ENCODE assay signal across 29 cellular contexts in the genomic region with DNA sequence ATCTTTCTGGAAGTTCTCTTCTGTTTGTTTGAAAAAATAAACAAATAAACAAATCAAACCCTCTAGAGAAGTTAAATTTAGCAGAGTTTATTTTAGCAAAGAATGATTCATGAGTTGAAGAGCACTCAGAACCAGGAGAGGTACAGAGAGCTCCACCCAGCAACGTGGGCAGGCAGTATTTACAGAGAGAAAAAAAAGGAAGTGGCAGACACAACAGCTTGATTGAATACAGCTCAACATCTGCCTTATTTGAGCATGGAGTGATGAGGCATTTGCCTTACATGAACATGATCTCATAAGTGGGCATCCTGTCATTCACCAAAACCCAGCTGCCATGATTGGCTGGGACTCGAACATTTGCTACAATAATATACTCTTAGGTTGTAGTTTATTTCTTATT.
DNase-seq lines count a peak whose midpoint lies in the region; ATAC-seq, FAIRE-seq and TF ChIP-seq lines count a peak whose summit lies in the region.
"Had no signal": no experiment of that assay in that cellular context is flagged by ENCODE, and none has a peak within 500 bp of the region (broad histone marks: within the 10 kb centered on the region; RNA-seq: fewer than 3 reads in every experiment).

No MANE protein-coding gene starts in this region.

- no peak overlapping the region for H3K27ac ChIP-seq in left lung
- H3K27ac ChIP-seq: ascending aorta, esophagus squamous epithelium, gastrocnemius medialis, hepatocyte, RWPE1, WERI-Rb-1 had no signal

- no peak for TF ChIP-seq POLR2A in GM12891 (IDR thresholded peaks at IDR 0.05; ENCODE audit: low read depth, low read length)

- ATAC-seq in left lung (peak; percentile 97), HG02973 (IDR thresholded peaks at IDR 0.05; ENCODE audit: unreplicated experiment) (no peak)
- no peak for ATAC-seq in activated CD4-positive, CD25-positive, alpha-beta regulatory T cell treated with anti-CD3 and anti-CD28 coated beads, Interleukin-2, amount 50 U/mL, for 24 hours
- ATAC-seq: gastrocnemius medialis, GM23338, HepG2, left colon, sciatic nerve, SK-N-SH treated with all-trans-retinoic acid at 6 μM for 48 hours had no signal

- H3K4me3 ChIP-seq in left lung = no peak overlapping the region
- H3K4me3 ChIP-seq: ascending aorta, esophagus squamous epithelium, gastrocnemius medialis, GM23338, hepatocyte had no signal

- no peak for TF ChIP-seq CTCF in left lung (IDR thresholded peaks at IDR 0.05)

- no peaks in the 10 kb centered on the region for H3K9me3 ChIP-seq in left lung
- H3K9me3 ChIP-seq: ascending aorta, esophagus squamous epithelium, gastrocnemius medialis had no signal

- H3K36me3 ChIP-seq in left lung = no peaks in the 10 kb centered on the region
- H3K36me3 ChIP-seq: ascending aorta, esophagus squamous epithelium, gastrocnemius medialis, WERI-Rb-1 had no signal

- no peak for DNase-seq in GM12891 (ENCODE audit: insufficient read length, low spot score)
- DNase-seq in NCI-H187 treated with DMSO at 0.1 percent for 48 hours (lab: John Stamatoyannopoulos, UW) = peak; percentile 51
- DNase-seq in NCI-H774 (lab: John Stamatoyannopoulos, UW) = peak; percentile 56
- no peak for DNase-seq in left lung
- DNase-seq in posterior vena cava (ENCODE audit: low spot score) = no peak
- DNase-seq: activated CD4-positive, alpha-beta T cell treated with anti-CD3 and anti-CD28 coated beads, Interleukin-2, amount 10 ng/mL, durations not matched to agents 24 days and 14 days; activated gamma-delta T cell; activated naive CD8-positive, alpha-beta T cell treated with anti-CD3 and anti-CD28 coated beads, Interleukin-2, amount 10 ng/mL, durations not matched to agents 7 days and 5 days; activated T-cell treated with anti-CD3 and anti-CD28 coated beads, Interleukin-2, amount 50 U/mL, for 1 hour; C1 segment of cervical spinal cord; esophagus squamous epithelium; gastrocnemius medialis; Kasumi-1; left colon; NCI-H1092; NCI-H2081 treated with DMSO at 0.1 percent for 48 hours; posterior cingulate gyrus; stimulated activated CD4-positive, alpha-beta T cell treated with anti-CD3 and anti-CD28 coated beads, Interleukin-12 subunit alpha, Interleukin-12 subunit beta, amount 100 ng/mL, for 4 hours; stimulated activated CD4-positive, alpha-beta T cell treated with anti-CD3 and anti-CD28 coated beads, Interleukin-4, amount 100 ng/mL, for 1 hour; WERI-Rb-1 had no signal

- FAIRE-seq in GM12891 (lab: Jason Lieb, UNC) = no peak
- FAIRE-seq: HepG2 had no signal

- no peaks in the 10 kb centered on the region for H3K27me3 ChIP-seq in left lung
- H3K27me3 ChIP-seq: ascending aorta, esophagus squamous epithelium, gastrocnemius medialis, hepatocyte had no signal

- H3K4me1 ChIP-seq in left lung = no peaks in the 10 kb centered on the region
- H3K4me1 ChIP-seq: ascending aorta, esophagus squamous epithelium, gastrocnemius medialis had no signal

- intact Hi-C loops in left lung (cut with DNase I) = no loop called here
- intact Hi-C loops in posterior vena cava (cut with DNase I) = no loop called here

TF ChIP-seq in GM12891, 5 proteins besides CTCF, POLR2A, EP300 and RAD21:
- no peak for TF ChIP-seq PAX5 (IDR thresholded peaks at IDR 0.05; ENCODE audit: insufficient read depth, low read length, severe bottlenecking)
- TF ChIP-seq SPI1 (IDR thresholded peaks at IDR 0.05; ENCODE audit: low read depth, low read length) = 0 out of 2 replicates have a peak, but pooled peaks have one; percentile 3

Comparison
In these comparisons a context has a peak if more than half of its experiments do, and no peak if none do; other contexts are left out.
1. DNase-seq: peak in NCI-H187 treated with DMSO at 0.1 percent for 48 hours (single experiment) and NCI-H774 (single experiment); none in GM12891 (single experiment), left lung (0 of 2) and posterior vena cava (single experiment).